Comparison of ENCODE assay signal across 2 cellular contexts in the genomic region with DNA sequence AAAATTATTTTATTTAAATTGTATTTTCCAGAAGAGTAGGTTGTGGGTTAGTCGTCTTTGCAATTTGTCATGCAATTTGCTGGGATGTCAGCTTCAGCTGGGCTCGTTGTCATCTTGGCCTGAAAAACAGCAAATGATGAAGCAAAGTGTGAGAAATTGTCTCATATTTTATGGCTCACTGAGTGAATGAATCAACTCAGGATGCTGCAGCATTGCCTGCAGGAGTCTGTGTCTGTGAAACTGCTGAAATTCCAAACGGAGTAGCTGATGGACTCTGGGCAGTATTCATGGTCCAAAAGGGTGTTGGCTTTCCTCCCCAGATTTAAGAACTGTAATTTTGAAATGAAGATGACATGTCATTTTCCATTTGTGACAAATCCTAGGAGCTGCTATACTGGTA.
TF ChIP-seq lines count a peak whose summit lies in the region.

No MANE protein-coding gene starts in this region.

TF ChIP-seq in IMR-90, 13 proteins besides CTCF, POLR2A, EP300 and RAD21:
- TF ChIP-seq RCOR1 (IDR thresholded peaks at IDR 0.05; ENCODE audit: insufficient replicate concordance, low read length), result no peak
- TF ChIP-seq FOS (IDR thresholded peaks at IDR 0.05; ENCODE audit: low read depth, low read length), result no peak
- TF ChIP-seq MXI1 (IDR thresholded peaks at IDR 0.05; ENCODE audit: borderline replicate concordance, low read depth, low read length), result no peak
- no peak for TF ChIP-seq BHLHE40 (IDR thresholded peaks at IDR 0.05; ENCODE audit: low read depth, low read length)
- TF ChIP-seq NFE2L2 (IDR thresholded peaks at IDR 0.05; ENCODE audit: low read depth, low read length), result no peak
- no peak for TF ChIP-seq CEBPB (IDR thresholded peaks at IDR 0.05; ENCODE audit: low read depth, low read length)
- TF ChIP-seq, protein P1, sequence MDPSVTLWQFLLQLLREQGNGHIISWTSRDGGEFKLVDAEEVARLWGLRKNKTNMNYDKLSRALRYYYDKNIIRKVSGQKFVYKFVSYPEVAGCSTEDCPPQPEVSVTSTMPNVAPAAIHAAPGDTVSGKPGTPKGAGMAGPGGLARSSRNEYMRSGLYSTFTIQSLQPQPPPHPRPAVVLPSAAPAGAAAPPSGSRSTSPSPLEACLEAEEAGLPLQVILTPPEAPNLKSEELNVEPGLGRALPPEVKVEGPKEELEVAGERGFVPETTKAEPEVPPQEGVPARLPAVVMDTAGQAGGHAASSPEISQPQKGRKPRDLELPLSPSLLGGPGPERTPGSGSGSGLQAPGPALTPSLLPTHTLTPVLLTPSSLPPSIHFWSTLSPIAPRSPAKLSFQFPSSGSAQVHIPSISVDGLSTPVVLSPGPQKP (IDR thresholded peaks at IDR 0.05; ENCODE audit: borderline replicate concordance, low read depth, low read length), result no peak
- no peak for TF ChIP-seq RFX5 (IDR thresholded peaks at IDR 0.05; ENCODE audit: low read depth, low read length)
- no peak for TF ChIP-seq CHD1 (IDR thresholded peaks at IDR 0.05; ENCODE audit: low read depth, low read length)
- TF ChIP-seq MAFK (IDR thresholded peaks at IDR 0.05; ENCODE audit: low read depth, low read length), result no peak
- TF ChIP-seq MAZ (IDR thresholded peaks at IDR 0.05; ENCODE audit: borderline replicate concordance, low read depth, low read length), result no peak
- TF ChIP-seq SMC3 (IDR thresholded peaks at IDR 0.05; ENCODE audit: low read depth, low read length), result no peak
- TF ChIP-seq USF2 (IDR thresholded peaks at IDR 0.05; ENCODE audit: low read depth, low read length), result no peak

TF ChIP-seq in H1, 55 proteins besides CTCF, POLR2A, EP300 and RAD21:
- TF ChIP-seq KDM1A (IDR thresholded peaks at IDR 0.05; ENCODE audit: borderline replicate concordance, low read length) (no peak), TBP (IDR thresholded peaks at IDR 0.05; ENCODE audit: low read depth, low read length) (no peak), SIX5 (IDR thresholded peaks at IDR 0.05; ENCODE audit: low read depth, low read length) (no peak), FOSL1 (IDR thresholded peaks at IDR 0.05; ENCODE audit: insufficient read depth, low read depth, low read length) (no peak), TEAD4 (IDR thresholded peaks at IDR 0.05; ENCODE audit: low read depth, low read length) (no peak), PHF8 (conservative IDR thresholded peaks at IDR 0.05; ENCODE audit: low read depth, low read length) (no peak), GABPA (IDR thresholded peaks at IDR 0.05; ENCODE audit: borderline replicate concordance, insufficient read depth, low read length) (no peak), CEBPB (IDR thresholded peaks at IDR 0.05; ENCODE audit: low read depth, low read length) (no peak), SIRT6 (IDR thresholded peaks at IDR 0.05; ENCODE audit: low read length) (no peak), SRF (IDR thresholded peaks at IDR 0.05; ENCODE audit: low read depth, low read length) (no peak), SP1 (IDR thresholded peaks at IDR 0.05; ENCODE audit: low read depth, low read length) (no peak), EZH2 (IDR thresholded peaks at IDR 0.05; ENCODE audit: low read depth, low read length, severe bottlenecking) (no peak), SUZ12 (IDR thresholded peaks at IDR 0.05; ENCODE audit: low read length) (no peak), BCL11A (IDR thresholded peaks at IDR 0.05; ENCODE audit: low read depth in 2 of 2, low read length in 2 of 2) (no peak), BRCA1 (IDR thresholded peaks at IDR 0.05; ENCODE audit: low read depth, low read length) (no peak), JUND (IDR thresholded peaks at IDR 0.05; ENCODE audit: low read length) (no peak)
